Comparison of ENCODE assay signal across 10 cellular contexts in genomic region chr3:188431553-188431952, GRCh38.
DNase-seq lines count a peak whose midpoint lies in the region; ATAC-seq and TF ChIP-seq lines count a peak whose summit lies in the region.
"Had no signal": no experiment of that assay in that cellular context is flagged by ENCODE, and none has a peak within 500 bp of the region (broad histone marks: within the 10 kb centered on the region; RNA-seq: fewer than 3 reads in every experiment).

No MANE protein-coding gene starts in this region.

- H3K36me3 ChIP-seq in RWPE2 (ENCODE audit: low read depth): no peaks in the 10 kb centered on the region
- H3K36me3 ChIP-seq in spleen: no peaks in the 10 kb centered on the region

- TF ChIP-seq POLR2A in spleen (IDR thresholded peaks at IDR 0.05): no peak

- WGBS in spleen, 5 donors: 50 to 89% (median 74%) methylated on average over 3 of the region's 3 CpGs

- H3K4me1 ChIP-seq in RWPE2 (ENCODE audit: insufficient read depth, poor library complexity, severe bottlenecking) (peaks cover 18% of the 10 kb centered on the region), spleen (peaks cover 21 to 84% (median 52%) of the 10 kb centered on the region in 6 donors)

- TF ChIP-seq CTCF in RWPE2 (IDR thresholded peaks at IDR 0.05; ENCODE audit: poor library complexity, severe bottlenecking) (no peak), fibroblast of villous mesenchyme (IDR thresholded peaks at IDR 0.05; ENCODE audit: insufficient read depth, low read depth, low read length) (no peak), spleen (IDR thresholded peaks at IDR 0.05 in 8 of 11, conservative IDR thresholded peaks at IDR 0.05 in 3 of 11) (no peak)

- H3K4me3 ChIP-seq in RWPE2 (ENCODE audit: severe bottlenecking) (no peak overlapping the region), fibroblast of villous mesenchyme (ENCODE audit: low read depth, low read length) (no peak overlapping the region), spleen (peak overlapping the region in 1 of 8 donors; percentile 6)

- H3K9me3 ChIP-seq in RWPE2 (ENCODE audit: severe bottlenecking) (no peaks in the 10 kb centered on the region), spleen (peaks cover 0 to 5% (median 2%) of the 10 kb centered on the region in 8 donors)

- peak overlapping the region; percentile 76 for H3K27ac ChIP-seq in RWPE2 (ENCODE audit: poor library complexity, severe bottlenecking)
- H3K27ac ChIP-seq in spleen: peak overlapping the region in 7 of 8 donors; percentile 69 to 87 (median 81)

- intact Hi-C loops in spleen (cut with DNase I; ENCODE audit: low total_unique reads): no loop called here

- H3K27me3 ChIP-seq in RWPE2 (ENCODE audit: insufficient read depth, poor library complexity, severe bottlenecking) (no peaks in the 10 kb centered on the region), spleen (replicated peaks in 1 of 7) (no peaks in the 10 kb centered on the region)

- ATAC-seq in RWPE2 (ENCODE audit: low read depth) (peak; percentile 98), GM21381 (IDR thresholded peaks at IDR 0.05; ENCODE audit: unreplicated experiment) (no peak), GM21367 (IDR thresholded peaks at IDR 0.05; ENCODE audit: unreplicated experiment) (no peak), HG03135 (IDR thresholded peaks at IDR 0.05; ENCODE audit: unreplicated experiment) (no peak)

- peak; percentile 11 for DNase-seq in GM04504 (ENCODE audit: low read depth)
- DNase-seq in RWPE2 (ENCODE audit: low spot score): no peak
- DNase-seq in fibroblast of villous mesenchyme (ENCODE audit: low read depth): peak; percentile 33
- DNase-seq in spleen: no peak
- no peak for DNase-seq in activated naive CD4-positive, alpha-beta T cell (lab: John Stamatoyannopoulos, UW)
- DNase-seq: erythroblast; stimulated activated CD4-positive, alpha-beta T cell treated with anti-CD3 and anti-CD28 coated beads, Interleukin-4, amount 100 ng/mL, for 4 hours had no signal

Comparison
In these comparisons a context has a peak if more than half of its experiments do, and no peak if none do; other contexts are left out.
1. DNase-seq: peak in GM04504 (single experiment) and fibroblast of villous mesenchyme (single experiment); none in RWPE2 (single experiment), spleen (single experiment) and activated naive CD4-positive, alpha-beta T cell (0 of 4).